Comparison of ENCODE assay signal across 16 cellular contexts in the genomic region with DNA sequence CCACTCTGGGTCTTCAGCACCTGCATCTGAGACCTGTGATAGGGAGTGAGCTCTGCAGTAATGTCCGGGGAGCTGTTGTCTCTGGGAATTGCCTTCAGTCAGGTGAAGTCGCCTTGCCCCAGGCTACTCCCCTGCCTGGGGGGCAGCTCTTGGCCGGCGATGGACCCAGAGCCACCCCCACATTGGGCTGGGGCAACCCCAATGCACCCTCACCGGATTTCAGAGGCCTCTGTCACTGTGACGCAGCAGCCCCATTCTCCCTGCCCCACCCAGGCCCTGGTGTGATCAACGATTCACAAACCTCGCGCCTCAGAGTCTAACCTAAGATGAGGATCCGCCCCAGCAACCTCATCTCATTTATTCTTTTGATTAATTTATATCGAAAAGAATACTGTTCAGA.
"Had no signal": no experiment of that assay in that cellular context is flagged by ENCODE, and none has a peak within 500 bp of the region (broad histone marks: within the 10 kb centered on the region; RNA-seq: fewer than 3 reads in every experiment).

No MANE protein-coding gene starts in this region.

- DNase-seq: activated B cell treated with CpG ODN at 0.5 μM for 24 hours; activated CD4-positive, alpha-beta T cell treated with anti-CD3 and anti-CD28 coated beads for 48 hours; activated naive CD4-positive, alpha-beta T cell; activated T-cell treated with anti-CD3 and anti-CD28 coated beads, Interleukin-2, amount 50 U/mL, for 48 hours; naive thymus-derived CD8-positive, alpha-beta T cell; nucleus accumbens; stimulated activated naive CD8-positive, alpha-beta T cell treated with anti-CD3 and anti-CD28 coated beads, Interleukin-15, amount 100 ng/mL, for 72 hours; testis had no signal

- ATAC-seq: esophagus mucosa; naive thymus-derived CD8-positive, alpha-beta T cell; stimulated activated naive CD8-positive, alpha-beta T cell treated with anti-CD3 and anti-CD28 coated beads, Interleukin-15, amount 100 ng/mL, for 72 hours had no signal

- H3K27me3 ChIP-seq: ascending aorta, breast epithelium, dorsolateral prefrontal cortex, right atrium auricular region, testis had no signal

- H3K4me3 Mint-ChIP-seq: activated B cell treated with CpG ODN at 0.5 μM for 24 hours; memory B cell; naive thymus-derived CD8-positive, alpha-beta T cell; stimulated activated naive CD8-positive, alpha-beta T cell treated with anti-CD3 and anti-CD28 coated beads, Interleukin-15, amount 100 ng/mL, for 72 hours; T-helper 2 cell treated with Interferon-gamma antibody and Interleukin-4, amounts not matched to agents 5 μg/mL and 100 μg/mL, for 36 hours had no signal

- H3K9me3 Mint-ChIP-seq: activated B cell treated with CpG ODN at 0.5 μM for 24 hours; memory B cell; naive thymus-derived CD8-positive, alpha-beta T cell; stimulated activated naive CD8-positive, alpha-beta T cell treated with anti-CD3 and anti-CD28 coated beads, Interleukin-15, amount 100 ng/mL, for 72 hours; T-helper 2 cell treated with Interferon-gamma antibody and Interleukin-4, amounts not matched to agents 5 μg/mL and 100 μg/mL, for 36 hours had no signal

- H3K36me3 Mint-ChIP-seq: memory B cell; naive thymus-derived CD8-positive, alpha-beta T cell had no signal

- H3K27ac Mint-ChIP-seq: activated B cell treated with CpG ODN at 0.5 μM for 24 hours; memory B cell; naive thymus-derived CD8-positive, alpha-beta T cell; progenitor cell of endocrine pancreas; stimulated activated naive CD8-positive, alpha-beta T cell treated with anti-CD3 and anti-CD28 coated beads, Interleukin-15, amount 100 ng/mL, for 72 hours; T-helper 2 cell treated with Interferon-gamma antibody and Interleukin-4, amounts not matched to agents 5 μg/mL and 100 μg/mL, for 36 hours had no signal

- H3K4me1 ChIP-seq: ascending aorta, right atrium auricular region, testis had no signal

- H3K4me3 ChIP-seq: ascending aorta, breast epithelium, dorsolateral prefrontal cortex, right atrium auricular region, testis had no signal

- H3K9me3 ChIP-seq: ascending aorta, breast epithelium, right atrium auricular region, testis had no signal

- H3K27ac ChIP-seq: ascending aorta, breast epithelium, right atrium auricular region, testis had no signal

- H3K36me3 ChIP-seq: ascending aorta, breast epithelium, right atrium auricular region had no signal

- H3K4me1 Mint-ChIP-seq: activated B cell treated with CpG ODN at 0.5 μM for 24 hours; memory B cell; stimulated activated naive CD8-positive, alpha-beta T cell treated with anti-CD3 and anti-CD28 coated beads, Interleukin-15, amount 100 ng/mL, for 72 hours had no signal

- H3K27me3 Mint-ChIP-seq: activated B cell treated with CpG ODN at 0.5 μM for 24 hours; naive thymus-derived CD8-positive, alpha-beta T cell; stimulated activated naive CD8-positive, alpha-beta T cell treated with anti-CD3 and anti-CD28 coated beads, Interleukin-15, amount 100 ng/mL, for 72 hours had no signal
